In the genomic region with DNA sequence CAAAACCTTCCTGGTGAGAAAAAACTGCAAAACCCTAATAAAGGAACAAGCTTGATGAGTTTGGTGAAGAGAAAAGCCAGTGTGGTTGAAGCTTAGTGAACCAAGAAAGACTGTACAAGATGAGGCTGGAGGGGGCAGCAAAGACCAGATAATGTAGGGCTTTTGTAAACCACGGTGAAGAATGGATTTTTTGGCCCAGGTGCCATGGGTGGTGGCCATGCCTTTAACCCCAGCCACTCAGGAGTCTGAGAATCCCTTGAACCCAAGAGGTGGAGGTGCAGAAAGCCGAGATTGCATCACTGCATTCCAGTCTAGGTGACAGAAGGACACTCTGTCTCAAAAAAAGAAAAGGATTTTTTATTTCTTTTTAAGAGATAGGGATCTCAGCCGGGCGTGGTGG, we compare ENCODE assay signal across 15 cellular contexts. TPM values are rescaled to one million over a fixed set of nuclear protein-coding genes. Genes with fewer than 3 reads are reported as not detected.
A peak's percentile ranks its signal among the peaks of the same experiment; 100 is the strongest.
DNase-seq lines count a peak whose midpoint lies in the region; ATAC-seq, FAIRE-seq and TF ChIP-seq lines count a peak whose summit lies in the region.
"Had no signal": no experiment of that assay in that cellular context is flagged by ENCODE, and none has a peak within 500 bp of the region (broad histone marks: within the 10 kb centered on the region; RNA-seq: fewer than 3 reads in every experiment).

No MANE protein-coding gene starts in this region.

- H3K4me3 ChIP-seq in Karpas-422 (ENCODE audit: low read length) (no peak overlapping the region), GM12878 (no peak overlapping the region), osteoblast (ENCODE audit: insufficient read depth, low read length) (no peak overlapping the region)
- H3K4me3 ChIP-seq: suprapubic skin had no signal

- peak overlapping the region; percentile 22 for H3K27ac Mint-ChIP-seq in activated T-cell treated with anti-CD3 and anti-CD28 coated beads, Interleukin-2, amount 50 U/mL, for 24 hours

- no TSS peak for BruUV-seq in GM12878 (replicated peaks; lab: Mats Ljungman, UMichigan)

- CTCF ChIA-PET in GM12878 (lab: Yijun Ruan, JAX) = interaction anchor here (0.6 to 2.1 kb wide), 16 partner anchors 12 to 911 kb away, joined by 3 to 31 read pairs (median 4); no protein-coding TSS in a partner anchor

- H3K4me1 ChIP-seq in Karpas-422 (ENCODE audit: low read length) (peaks cover 16% of the 10 kb centered on the region), GM12878 (ENCODE audit: control insufficient read depth, insufficient read depth, low read length) (0 out of 2 replicates have a peak, but pooled peaks cover 2% of the 10 kb centered on the region), osteoblast (ENCODE audit: insufficient read depth, low read length) (peaks cover 15% of the 10 kb centered on the region)

- H2AFZ ChIP-seq in Karpas-422 (ENCODE audit: low read length) (no peak overlapping the region), GM12878 (ENCODE audit: control insufficient read depth, low read depth, low read length) (no peak overlapping the region), osteoblast (ENCODE audit: low read length) (no peak overlapping the region)

- POLR2A ChIA-PET in GM12878 (lab: Charles Lee) = interaction anchor here (0.6 to 1.4 kb wide), 4 partner anchors 9 to 100 kb away, joined by 3 read pairs; no protein-coding TSS in a partner anchor

- intact Hi-C loops in GM12878 (cut with micrococcal nuclease; ENCODE audit: unreplicated experiment) (loop anchor here (5.0 kb wide), 1 partner anchor 624 kb away; no protein-coding TSS in a partner anchor), Right ventricle myocardium superior (cut with DNase I) (no loop called here)

- H3K27me3 ChIP-seq in Karpas-422 (ENCODE audit: low read length) (no peaks in the 10 kb centered on the region), GM12878 (replicated peaks in 1 of 2; ENCODE audit: control insufficient read depth in 2 of 2, insufficient read depth in 2 of 2, low read length in 1 of 2) (no peaks in the 10 kb centered on the region), osteoblast (ENCODE audit: insufficient read depth, low read length) (no peaks in the 10 kb centered on the region)
- H3K27me3 ChIP-seq: suprapubic skin had no signal

- H3K4me3 Mint-ChIP-seq in activated T-cell treated with anti-CD3 and anti-CD28 coated beads, Interleukin-2, amount 50 U/mL, for 24 hours = no peak overlapping the region

- no peak for FAIRE-seq in GM12878 (lab: Jason Lieb, UNC)
- FAIRE-seq: H54 had no signal

- 77% methylated on average over 4 of the region's 4 CpGs for WGBS in GM12878 (ENCODE audit: insufficient coverage, insufficient replicate concordance, low lambda C conversion rate, missing lambda C conversion rate)

- H3K27me3 Mint-ChIP-seq in activated T-cell treated with anti-CD3 and anti-CD28 coated beads, Interleukin-2, amount 50 U/mL, for 24 hours = no peaks in the 10 kb centered on the region

- peaks cover 37% of the 10 kb centered on the region for H3K79me2 ChIP-seq in Karpas-422 (ENCODE audit: low read length)
- peaks cover 14% of the 10 kb centered on the region for H3K79me2 ChIP-seq in GM12878 (ENCODE audit: control insufficient read depth, insufficient read depth, low read length)
- peaks cover 25% of the 10 kb centered on the region for H3K79me2 ChIP-seq in osteoblast (ENCODE audit: insufficient read depth, low read length)

- H3K27ac ChIP-seq in Karpas-422 (ENCODE audit: low read length) = no peak overlapping the region
- no peak overlapping the region for H3K27ac ChIP-seq in GM12878 (ENCODE audit: control insufficient read depth, insufficient read depth)
- no peak overlapping the region for H3K27ac ChIP-seq in osteoblast (ENCODE audit: low read depth, low read length)
- H3K27ac ChIP-seq: suprapubic skin had no signal

- no peak for TF ChIP-seq EP300 in GM12878 (IDR thresholded peaks at IDR 0.05; ENCODE audit: borderline replicate concordance in 1 of 2, control insufficient read depth in 1 of 2, low read depth in 2 of 2, low read length in 2 of 2)

- SMC1A ChIA-PET in GM12878 (lab: Charles Lee; ENCODE audit: uncharacterized antibody, unreplicated experiment) = interaction anchor here (0.6 to 1.4 kb wide), 5 partner anchors 52 to 840 kb away, joined by 3 to 16 read pairs (median 3); no protein-coding TSS in a partner anchor

- peaks cover 44% of the 10 kb centered on the region for H3K36me3 Mint-ChIP-seq in activated T-cell treated with anti-CD3 and anti-CD28 coated beads, Interleukin-2, amount 50 U/mL, for 24 hours (ENCODE audit: low read depth)

- H3K9me2 ChIP-seq in Karpas-422 (replicated peaks; ENCODE audit: insufficient read depth, low read length) = no peaks in the 10 kb centered on the region

- TF ChIP-seq CTCF in GM12878 (IDR thresholded peaks at IDR 0.05 in 2 of 3, conservative IDR thresholded peaks at IDR 0.05 in 1 of 3; ENCODE audit: control insufficient read depth in 2 of 3, extremely low read depth in 1 of 3, insufficient read depth in 1 of 3, low read depth in 3 of 3, low read length in 3 of 3) = peak; percentile 31 to 64 (median 51); a peak in 4 of 6 replicates
- TF ChIP-seq CTCF in osteoblast (IDR thresholded peaks at IDR 0.05; ENCODE audit: extremely low read depth, low read depth, low read length) = peak; percentile 18

- H3K4me1 Mint-ChIP-seq in activated T-cell treated with anti-CD3 and anti-CD28 coated beads, Interleukin-2, amount 50 U/mL, for 24 hours (ENCODE audit: low read depth) = peaks cover 43% of the 10 kb centered on the region

- no peak for DNase-seq in activated T-cell treated with anti-CD3 and anti-CD28 coated beads, Interleukin-2, amount 50 U/mL, for 24 hours
- DNase-seq in activated T-cell treated with anti-CD3 and anti-CD28 coated beads for 4 hours (no peak), Karpas-422 (peak; percentile 73), GM12878 (ENCODE audit: low read depth, low spot score) (no peak), osteoblast (ENCODE audit: insufficient read length, low spot score, missing footprints) (no peak), Right ventricle myocardium superior (no peak), NCI-H1930 (lab: John Stamatoyannopoulos, UW) (no peak)
- DNase-seq: GDM1, hippocampal formation, mesenchymal stem cell, MM.1S, NCI-H510A had no signal

- ATAC-seq in GM12878 = no peak
- ATAC-seq in Right ventricle myocardium superior (ENCODE audit: poor library complexity) = no peak
- ATAC-seq in GM18858 (IDR thresholded peaks at IDR 0.05; ENCODE audit: unreplicated experiment) = no peak

- H3K9me3 ChIP-seq in Karpas-422 (ENCODE audit: low read length) (no peaks in the 10 kb centered on the region), GM12878 (replicated peaks; ENCODE audit: control insufficient read depth, insufficient read depth, low read length) (no peaks in the 10 kb centered on the region), osteoblast (ENCODE audit: low read depth, low read length) (no peaks in the 10 kb centered on the region)
- H3K9me3 ChIP-seq: suprapubic skin had no signal

- no peaks in the 10 kb centered on the region for H3K9me3 Mint-ChIP-seq in activated T-cell treated with anti-CD3 and anti-CD28 coated beads, Interleukin-2, amount 50 U/mL, for 24 hours

- H4K20me1 ChIP-seq in Karpas-422 (ENCODE audit: insufficient read depth, low read depth, low read length) (0 out of 2 replicates have a peak, but pooled peaks cover 4% of the 10 kb centered on the region), GM12878 (ENCODE audit: control insufficient read depth, insufficient read depth) (no peaks in the 10 kb centered on the region), osteoblast (ENCODE audit: insufficient read depth, low read length) (no peaks in the 10 kb centered on the region)

- no peak for TF ChIP-seq POLR2A in GM12878 (IDR thresholded peaks at IDR 0.05; ENCODE audit: low read depth, low read length)

- RAD21 ChIA-PET in GM12878 (lab: Charles Lee; ENCODE audit: unreplicated experiment) = interaction anchor here (0.5 to 1.6 kb wide), 8 partner anchors 18 to 925 kb away, joined by 3 to 20 read pairs (median 4); a partner anchor contains a TSS

- TF ChIP-seq RAD21 in GM12878 (IDR thresholded peaks at IDR 0.05; ENCODE audit: insufficient read depth, low read depth, low read length) = peak; percentile 57

- in situ Hi-C loops in GM12878 (cut with MboI) = loop anchor here (5.0 to 10.0 kb wide), 2 partner anchors 139 to 862 kb away; no protein-coding TSS in a partner anchor

- H3K4me2 ChIP-seq in Karpas-422 (ENCODE audit: low read depth, low read length, poor library complexity, severe bottlenecking) = no peak overlapping the region
- no peak overlapping the region for H3K4me2 ChIP-seq in GM12878 (ENCODE audit: control insufficient read depth, insufficient read depth)
- H3K4me2 ChIP-seq in osteoblast (ENCODE audit: insufficient read depth, low read length) = no peak overlapping the region

- H3K36me3 ChIP-seq in Karpas-422 (ENCODE audit: insufficient read depth, low read length) = peaks cover 16% of the 10 kb centered on the region; the same call in 1 of the 2 replicates
- peaks cover 9 to 10% of the 10 kb centered on the region in 2 experiments; a peak in 3 of 4 replicates for H3K36me3 ChIP-seq in GM12878 (ENCODE audit: control insufficient read depth in 2 of 2, insufficient read depth in 2 of 2, low read length in 1 of 2)
- peaks cover 30% of the 10 kb centered on the region for H3K36me3 ChIP-seq in osteoblast (ENCODE audit: insufficient read depth, low read length)

- H3K9ac ChIP-seq in Karpas-422 (ENCODE audit: low read length) (no peak overlapping the region), GM12878 (ENCODE audit: control insufficient read depth, insufficient read depth, low read length) (no peak overlapping the region)

RNA-seq across cellular contexts. Expression of a gene that starts 5.0 kb away (rescaled TPM):
- 38.6 and 41.2 TPM in 2 replicates for total RNA-seq in Karpas-422 (2014; rRNA removed; shearing (Covaris generic); ENCODE audit: low replicate concordance)
- total RNA-seq in GM12878 (2013; cell fraction: nucleolus; rRNA removed) = 52.8 and 56.0 TPM in 2 replicates
- total RNA-seq in GM12878 (2014; rRNA removed) = 29.1 and 34.1 TPM in 2 replicates
- 34.3 and 36.8 TPM in 2 replicates for total RNA-seq in GM12878 (2014; rRNA removed; fragmentation: Illumina TruSeq; extraction: Trizol)
- 59.9 and 61.3 TPM in 2 replicates for total RNA-seq in GM12878 (2021)
- 20.1 TPM for polyA plus RNA-seq in GM12878 (2011; ENCODE audit: low read depth)
- 33.9 and 46.7 TPM in 2 replicates for polyA plus RNA-seq in GM12878 (2011; rRNA removed)
- polyA plus RNA-seq in GM12878 (2011; cell fraction: cytosol; rRNA removed) = 45.0 and 56.7 TPM in 2 replicates
- 41.0 and 48.9 TPM in 2 replicates for polyA plus RNA-seq in GM12878 (2011; cell fraction: nucleus; rRNA removed)
- polyA plus RNA-seq in GM12878 (2012) = 27.1 and 33.2 TPM in 2 replicates
- polyA plus RNA-seq in GM12878 (2014; fragmentation: Illumina TruSeq; extraction: Trizol) = 49.8 and 57.4 TPM in 2 replicates
- polyA plus RNA-seq in GM12878 (2014; fragmentation: Nextera tagmentation; extraction: Ambion mirVana) = 1 to 10 TPM; 3.9 to 7.3 TPM
- polyA plus RNA-seq in GM12878 (2014; rRNA removed) = 48.5 and 54.4 TPM in 2 replicates
- 10 to 100 TPM; 36.6 to 38.4 TPM for polyA plus RNA-seq in GM12878 (2016; fragmentation: Nextera tagmentation; extraction: Ambion mirVana)
- polyA minus RNA-seq in GM12878 (2011; rRNA and poly(A)+ RNA removed) = 91.2 and 101 TPM in 2 replicates
- polyA minus RNA-seq in GM12878 (2011; cell fraction: cytosol; rRNA and poly(A)+ RNA removed) = 24.2 and 31.4 TPM in 2 replicates
- 27.9 and 33.0 TPM in 2 replicates for polyA minus RNA-seq in GM12878 (2011; cell fraction: nucleus; rRNA and poly(A)+ RNA removed)
- 48.3 and 48.9 TPM in 2 replicates for total RNA-seq in osteoblast
- 43.7 TPM for total RNA-seq in Right ventricle myocardium superior

RNA-seq across cellular contexts. Expression of a gene that starts 5.3 kb away (rescaled TPM):
- total RNA-seq in Karpas-422 (2014; rRNA removed; shearing (Covaris generic); ENCODE audit: low replicate concordance) = 16.9 and 22.4 TPM in 2 replicates
- total RNA-seq in GM12878 (2013; cell fraction: nucleolus; rRNA removed) = 8.6 and 8.8 TPM in 2 replicates
- total RNA-seq in GM12878 (2014; rRNA removed) (21.3 and 22.0 TPM in 2 replicates), GM12878 (2014; rRNA removed; fragmentation: Illumina TruSeq; extraction: Trizol) (23.9 and 24.0 TPM in 2 replicates), GM12878 (2021) (19.9 and 20.0 TPM in 2 replicates), osteoblast (15.2 and 15.6 TPM in 2 replicates), Right ventricle myocardium superior (6.3 TPM)
- polyA plus RNA-seq in GM12878 (2011; ENCODE audit: low read depth) = 11.6 TPM
- polyA plus RNA-seq in GM12878 (2011; rRNA removed) (29.1 and 31.7 TPM in 2 replicates), GM12878 (2014; fragmentation: Illumina TruSeq; extraction: Trizol) (23.9 and 30.0 TPM in 2 replicates), GM12878 (2014; fragmentation: Nextera tagmentation; extraction: Ambion mirVana) (10 to 100 TPM; 33.6 to 45.7 TPM), GM12878 (2014; rRNA removed) (20.7 and 21.2 TPM in 2 replicates), GM12878 (2016; fragmentation: Nextera tagmentation; extraction: Ambion mirVana) (10 to 100 TPM; 31.6 to 36.3 TPM)
- polyA plus RNA-seq in GM12878 (2011; cell fraction: cytosol; rRNA removed) = 34.3 and 38.5 TPM in 2 replicates
- 21.4 and 28.7 TPM in 2 replicates for polyA plus RNA-seq in GM12878 (2011; cell fraction: nucleus; rRNA removed)
- polyA plus RNA-seq in GM12878 (2012) = 15.0 and 16.3 TPM in 2 replicates
- polyA minus RNA-seq in GM12878 (2011; rRNA and poly(A)+ RNA removed) = 31.1 and 41.7 TPM in 2 replicates
- polyA minus RNA-seq in GM12878 (2011; cell fraction: cytosol; rRNA and poly(A)+ RNA removed) = 7.4 and 8.5 TPM in 2 replicates
- 7.6 and 10.2 TPM in 2 replicates for polyA minus RNA-seq in GM12878 (2011; cell fraction: nucleus; rRNA and poly(A)+ RNA removed)

RNA-seq across cellular contexts. Expression of a gene that starts 13.2 kb away (rescaled TPM):
- total RNA-seq in Karpas-422 (2014; rRNA removed; shearing (Covaris generic); ENCODE audit: low replicate concordance) = not detected in 2 replicates
- total RNA-seq in GM12878 (2013; cell fraction: nucleolus; rRNA removed) = 1.2 and 1.8 TPM in 2 replicates
- total RNA-seq in GM12878 (2014; rRNA removed) = 0.05 TPM in 1 of 2 replicates, not detected in the other
- 0.09 TPM in 1 of 2 replicates, not detected in the other for total RNA-seq in GM12878 (2014; rRNA removed; fragmentation: Illumina TruSeq; extraction: Trizol)
- total RNA-seq in GM12878 (2021) = 0.13 TPM in 1 of 2 replicates, not detected in the other
- polyA plus RNA-seq in GM12878 (2011; ENCODE audit: low read depth) = 0.50 TPM
- polyA plus RNA-seq in GM12878 (2011; rRNA removed) = 0.26 and 0.39 TPM in 2 replicates
- 0.24 and 0.30 TPM in 2 replicates for polyA plus RNA-seq in GM12878 (2011; cell fraction: cytosol; rRNA removed)
- 0.44 and 0.85 TPM in 2 replicates for polyA plus RNA-seq in GM12878 (2011; cell fraction: nucleus; rRNA removed)
- polyA plus RNA-seq in GM12878 (2012) = 0.58 and 1.1 TPM in 2 replicates
- polyA plus RNA-seq in GM12878 (2014; fragmentation: Illumina TruSeq; extraction: Trizol) = not detected in 2 replicates
- polyA plus RNA-seq in GM12878 (2014; fragmentation: Nextera tagmentation; extraction: Ambion mirVana) = not detected
- 0.50 TPM in 1 of 2 replicates, not detected in the other for polyA plus RNA-seq in GM12878 (2014; rRNA removed)
- under 1 TPM; 0.07 to 0.10 TPM for polyA plus RNA-seq in GM12878 (2016; fragmentation: Nextera tagmentation; extraction: Ambion mirVana)
- polyA minus RNA-seq in GM12878 (2011; rRNA and poly(A)+ RNA removed) = 0.22 and 0.31 TPM in 2 replicates
- polyA minus RNA-seq in GM12878 (2011; cell fraction: cytosol; rRNA and poly(A)+ RNA removed) = 0.27 TPM in 1 of 2 replicates, not detected in the other
- polyA minus RNA-seq in GM12878 (2011; cell fraction: nucleus; rRNA and poly(A)+ RNA removed) = 0.48 TPM in 2 replicates
- total RNA-seq in osteoblast = 0.59 and 0.72 TPM in 2 replicates
- total RNA-seq in Right ventricle myocardium superior = 0.54 TPM

RNA-seq across cellular contexts. Expression of a gene that starts 49.1 kb away (rescaled TPM):
- total RNA-seq in Karpas-422 (2014; rRNA removed; shearing (Covaris generic); ENCODE audit: low replicate concordance) = 12.5 and 12.8 TPM in 2 replicates
- 8.6 and 11.4 TPM in 2 replicates for total RNA-seq in GM12878 (2013; cell fraction: nucleolus; rRNA removed)
- total RNA-seq in GM12878 (2014; rRNA removed) = 16.7 and 17.5 TPM in 2 replicates
- total RNA-seq in GM12878 (2014; rRNA removed; fragmentation: Illumina TruSeq; extraction: Trizol) = 13.7 and 13.9 TPM in 2 replicates
- total RNA-seq in GM12878 (2021) = 12.5 and 14.1 TPM in 2 replicates
- polyA plus RNA-seq in GM12878 (2011; ENCODE audit: low read depth) = 9.1 TPM
- 16.0 and 20.1 TPM in 2 replicates for polyA plus RNA-seq in GM12878 (2011; rRNA removed)
- 23.2 and 41.1 TPM in 2 replicates for polyA plus RNA-seq in GM12878 (2011; cell fraction: cytosol; rRNA removed)
- polyA plus RNA-seq in GM12878 (2011; cell fraction: nucleus; rRNA removed) = 19.8 and 21.8 TPM in 2 replicates
- 16.0 and 16.3 TPM in 2 replicates for polyA plus RNA-seq in GM12878 (2012)
- polyA plus RNA-seq in GM12878 (2014; fragmentation: Illumina TruSeq; extraction: Trizol) = 15.7 and 17.1 TPM in 2 replicates
- 1 to 10 TPM; 4.9 to 9.8 TPM for polyA plus RNA-seq in GM12878 (2014; fragmentation: Nextera tagmentation; extraction: Ambion mirVana)
- 17.0 and 21.3 TPM in 2 replicates for polyA plus RNA-seq in GM12878 (2014; rRNA removed)
- 10 to 100 TPM; 25.6 to 28.2 TPM for polyA plus RNA-seq in GM12878 (2016; fragmentation: Nextera tagmentation; extraction: Ambion mirVana)
- polyA minus RNA-seq in GM12878 (2011; rRNA and poly(A)+ RNA removed) = 9.5 and 10.7 TPM in 2 replicates
- 2.9 and 6.4 TPM in 2 replicates for polyA minus RNA-seq in GM12878 (2011; cell fraction: cytosol; rRNA and poly(A)+ RNA removed)
- polyA minus RNA-seq in GM12878 (2011; cell fraction: nucleus; rRNA and poly(A)+ RNA removed) = 5.9 and 10.7 TPM in 2 replicates
- total RNA-seq in osteoblast = 13.4 and 13.6 TPM in 2 replicates
- 7.7 TPM for total RNA-seq in Right ventricle myocardium superior

RNA-seq across cellular contexts. Expression of a gene that starts 49.5 kb away (rescaled TPM):
- 53.3 and 91.2 TPM in 2 replicates for total RNA-seq in Karpas-422 (2014; rRNA removed; shearing (Covaris generic); ENCODE audit: low replicate concordance)
- 95.8 and 105 TPM in 2 replicates for total RNA-seq in GM12878 (2013; cell fraction: nucleolus; rRNA removed)
- 84.2 and 90.4 TPM in 2 replicates for total RNA-seq in GM12878 (2014; rRNA removed)
- total RNA-seq in GM12878 (2014; rRNA removed; fragmentation: Illumina TruSeq; extraction: Trizol) = 73.1 and 74.9 TPM in 2 replicates
- 59.3 and 64.3 TPM in 2 replicates for total RNA-seq in GM12878 (2021)
- 49.5 TPM for polyA plus RNA-seq in GM12878 (2011; ENCODE audit: low read depth)
- 74.1 and 90.1 TPM in 2 replicates for polyA plus RNA-seq in GM12878 (2011; rRNA removed)
- 69.2 and 81.8 TPM in 2 replicates for polyA plus RNA-seq in GM12878 (2011; cell fraction: cytosol; rRNA removed)
- polyA plus RNA-seq in GM12878 (2011; cell fraction: nucleus; rRNA removed) = 122 and 147 TPM in 2 replicates
- 49.0 and 50.6 TPM in 2 replicates for polyA plus RNA-seq in GM12878 (2012)
- 93.2 and 102 TPM in 2 replicates for polyA plus RNA-seq in GM12878 (2014; fragmentation: Illumina TruSeq; extraction: Trizol)
- polyA plus RNA-seq in GM12878 (2014; fragmentation: Nextera tagmentation; extraction: Ambion mirVana) = 100 to 1,000 TPM; 107 to 128 TPM
- polyA plus RNA-seq in GM12878 (2014; rRNA removed) = 66.4 and 82.7 TPM in 2 replicates
- 100 to 1,000 TPM; 124 to 134 TPM for polyA plus RNA-seq in GM12878 (2016; fragmentation: Nextera tagmentation; extraction: Ambion mirVana)
- 109 and 113 TPM in 2 replicates for polyA minus RNA-seq in GM12878 (2011; rRNA and poly(A)+ RNA removed)
- 24.6 and 37.4 TPM in 2 replicates for polyA minus RNA-seq in GM12878 (2011; cell fraction: cytosol; rRNA and poly(A)+ RNA removed)
- polyA minus RNA-seq in GM12878 (2011; cell fraction: nucleus; rRNA and poly(A)+ RNA removed) = 36.6 and 57.2 TPM in 2 replicates
- 41.3 and 47.8 TPM in 2 replicates for total RNA-seq in osteoblast
- total RNA-seq in Right ventricle myocardium superior = 56.6 TPM
